ENCODE assay signal across 1 cellular context in genomic region chr1:113756461-113756860, GRCh38.
TF ChIP-seq lines count a peak whose summit lies in the region.

No MANE protein-coding gene starts in this region.

TF ChIP-seq in WTC11, 78 proteins besides CTCF, POLR2A, EP300 and RAD21 (continued from another document):
- TF ChIP-seq ARID4B (CRISPR knock-in tag; IDR thresholded peaks at IDR 0.05; ENCODE audit: borderline replicate concordance) = no peak
- TF ChIP-seq PREB (CRISPR knock-in tag; IDR thresholded peaks at IDR 0.05; ENCODE audit: borderline replicate concordance) = no peak
